Comparison of ENCODE assay signal across 33 cellular contexts in genomic region chr16:68463904-68464303, GRCh38. TPM values are rescaled to one million over a fixed set of nuclear protein-coding genes. Genes with fewer than 3 reads are reported as not detected.
"Had no signal": no experiment of that assay in that cellular context is flagged by ENCODE, and none has a peak within 500 bp of the region (broad histone marks: within the 10 kb centered on the region; RNA-seq: fewer than 3 reads in every experiment).

No MANE protein-coding gene starts in this region.

- DNase-seq: activated effector memory CD4-positive, alpha-beta T cell treated with anti-CD3 and anti-CD28 coated beads, Interleukin-2, amount 50 U/mL, for 16 hours; activated effector memory CD4-positive, alpha-beta T cell treated with Interleukin-2 at 50 U/mL for 16 hours; activated gamma-delta T cell; activated gamma-delta T cell treated with Interleukin-2 at 50 U/mL for 16 hours; activated naive CD4-positive, alpha-beta T cell; activated naive CD4-positive, alpha-beta T cell treated with anti-CD3 and anti-CD28 coated beads for 36 hours; activated naive CD4-positive, alpha-beta T cell treated with anti-CD3 and anti-CD28 coated beads, Interleukin-2, amount 10 ng/mL, durations not matched to agents 7 days and 5 days; activated naive CD4-positive, alpha-beta T cell treated with anti-CD3 and anti-CD28 coated beads, Interleukin-2, amount 50 U/mL, for 16 hours; activated naive CD4-positive, alpha-beta T cell treated with Interleukin-2 at 50 U/mL for 16 hours; activated naive CD8-positive, alpha-beta T cell treated with anti-CD3 and anti-CD28 coated beads for 36 hours; activated naive CD8-positive, alpha-beta T cell treated with anti-CD3 and anti-CD28 coated beads, Interleukin-2, amount 10 ng/mL, durations not matched to agents 7 days and 5 days; activated naive CD8-positive, alpha-beta T cell treated with anti-CD3 and anti-CD28 coated beads, Interleukin-2, amount 50 U/mL, for 24 hours; activated T-cell treated with anti-CD3 and anti-CD28 coated beads, Interleukin-2, amount 50 U/mL, for 1 hour; activated T-cell treated with anti-CD3 and anti-CD28 coated beads, Interleukin-2, amount 50 U/mL, for 24 hours; activated T-cell treated with anti-CD3 and anti-CD28 coated beads, Interleukin-2, amount 50 U/mL, for 4 hours; activated T-cell treated with anti-CD3 and anti-CD28 coated beads, Interleukin-2, amount 50 U/mL, for 48 hours; activated T-cell treated with anti-CD3 and anti-CD28 coated beads, Interleukin-2, amount 50 U/mL, for 72 hours; adrenal gland; amniotic stem cell; amygdala; anterior cingulate cortex; aorta; body of pancreas; brain microvascular endothelial cell; caudate nucleus; central memory CD4-positive, alpha-beta T cell; cerebellar nuclear complex had no signal

- H3K4me3 ChIP-seq: adrenal gland, ascending aorta, body of pancreas, breast epithelium, cardiac muscle cell had no signal

- H3K9me3 ChIP-seq: adrenal gland, ascending aorta, body of pancreas, breast epithelium had no signal

- H3K27me3 ChIP-seq: adrenal gland, ascending aorta, body of pancreas, breast epithelium, cardiac muscle cell had no signal

- H3K4me1 ChIP-seq: ascending aorta, body of pancreas, breast epithelium had no signal

- H3K27ac ChIP-seq: adrenal gland, ascending aorta, body of pancreas, brain microvascular endothelial cell, breast epithelium, cardiac muscle cell had no signal

- H3K36me3 ChIP-seq: adrenal gland, ascending aorta, brain microvascular endothelial cell, breast epithelium, cardiac muscle cell had no signal

RNA-seq across cellular contexts. Expression of gene SMPD3, which starts 15.6 kb away (rescaled TPM):
- total RNA-seq: ascending aorta, bronchial epithelial cell, cardiac septum, chondrocyte had no signal
